Comparison of ENCODE assay signal across 8 cellular contexts in genomic region chrX:111329370-111329769, GRCh38. TPM values are rescaled to one million over a fixed set of nuclear protein-coding genes. Genes with fewer than 3 reads are reported as not detected.
"Had no signal": no experiment of that assay in that cellular context is flagged by ENCODE, and none has a peak within 500 bp of the region (broad histone marks: within the 10 kb centered on the region; RNA-seq: fewer than 3 reads in every experiment).

No MANE protein-coding gene starts in this region.

- FAIRE-seq: G401.6, GM12878, GM12891, GM12892, GM18507, GM19239 had no signal

- ATAC-seq: GM12878 had no signal

- H3K4me3 ChIP-seq: GM12878 had no signal

- DNase-seq: GDM1 had no signal

RNA-seq across cellular contexts. Expression of gene CAPN6, which starts 59.1 kb away (rescaled TPM):
- total RNA-seq: G401, GM12878 had no signal
- polyA plus RNA-seq: GM12878 had no signal
